In the genomic region with DNA sequence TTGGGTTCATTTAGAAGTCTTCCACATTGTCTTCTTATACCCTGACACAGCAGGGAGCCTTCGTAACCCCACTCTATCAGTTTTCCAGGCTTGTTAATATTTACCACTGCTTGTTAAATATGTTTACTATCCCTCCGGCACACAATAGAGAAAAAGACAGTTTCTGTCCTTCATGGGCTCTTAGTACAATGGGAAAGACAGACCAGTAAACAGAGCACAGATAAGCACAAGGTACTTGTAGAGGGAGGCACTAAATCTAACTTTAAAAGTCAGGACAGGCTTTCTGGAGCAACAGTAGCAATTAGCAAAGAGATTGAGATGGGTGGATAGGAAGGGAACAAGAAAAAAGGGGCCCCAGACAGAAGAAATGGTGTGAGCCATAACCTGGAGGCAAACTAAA, we compare ENCODE assay signal across 19 cellular contexts.
DNase-seq lines count a peak whose midpoint lies in the region; ATAC-seq and TF ChIP-seq lines count a peak whose summit lies in the region.
"Had no signal": no experiment of that assay in that cellular context is flagged by ENCODE, and none has a peak within 500 bp of the region (broad histone marks: within the 10 kb centered on the region; RNA-seq: fewer than 3 reads in every experiment).

No MANE protein-coding gene starts in this region.

- H3K36me3 Mint-ChIP-seq in activated T-cell treated with anti-CD3 and anti-CD28 coated beads, Interleukin-2, amount 50 U/mL, for 4 hours (ENCODE audit: insufficient read depth) = no peaks in the 10 kb centered on the region
- H3K36me3 Mint-ChIP-seq: CD14-positive monocyte had no signal

- peaks cover 3% of the 10 kb centered on the region for H3K9me3 Mint-ChIP-seq in activated T-cell treated with anti-CD3 and anti-CD28 coated beads, Interleukin-2, amount 50 U/mL, for 4 hours

- H3K27me3 ChIP-seq in hepatocyte = no peaks in the 10 kb centered on the region
- H3K27me3 ChIP-seq: MG63 had no signal

- H3K9me2 ChIP-seq in hepatocyte (replicated peaks; ENCODE audit: insufficient read depth) = no peaks in the 10 kb centered on the region

- no peak overlapping the region for H2AFZ ChIP-seq in hepatocyte

- no peaks in the 10 kb centered on the region for H3K27me3 Mint-ChIP-seq in activated T-cell treated with anti-CD3 and anti-CD28 coated beads, Interleukin-2, amount 50 U/mL, for 4 hours (ENCODE audit: low read depth)

- no peaks in the 10 kb centered on the region for H3K4me1 Mint-ChIP-seq in activated T-cell treated with anti-CD3 and anti-CD28 coated beads, Interleukin-2, amount 50 U/mL, for 4 hours (ENCODE audit: low read depth)
- H3K4me1 Mint-ChIP-seq: CD14-positive monocyte had no signal

- 40% methylated on average over 2 of the region's 2 CpGs for WGBS in hepatocyte (ENCODE audit: low lambda C conversion rate, missing lambda C conversion rate)

- no peaks in the 10 kb centered on the region for H4K20me1 ChIP-seq in hepatocyte (ENCODE audit: insufficient read depth, poor library complexity, severe bottlenecking)

- no peaks in the 10 kb centered on the region for H3K9me3 ChIP-seq in hepatocyte (ENCODE audit: low read depth)
- H3K9me3 ChIP-seq: MG63 had no signal

- no peaks in the 10 kb centered on the region for H3K4me1 ChIP-seq in hepatocyte (ENCODE audit: insufficient read depth)

- H3K4me2 ChIP-seq in hepatocyte = peak overlapping the region; percentile 19

- DNase-seq in DMS153 treated with DMSO at 0.1 percent for 48 hours (lab: John Stamatoyannopoulos, UW; ENCODE audit: unreplicated experiment) (peak; percentile 53), NCI-H146 treated with DMSO at 0.1 percent for 48 hours (lab: John Stamatoyannopoulos, UW; ENCODE audit: unreplicated experiment) (peak; percentile 34), hepatocyte (ENCODE audit: low spot score) (no peak)
- no peak for DNase-seq in activated T-cell treated with anti-CD3 and anti-CD28 coated beads, Interleukin-2, amount 50 U/mL, for 4 hours
- DNase-seq: ACHN, AML-193, COR-L47, DMS79, MG63, NCI-H1105 treated with DMSO at 0.1 percent for 48 hours, NCI-H2029, NCI-H226, NCI-H774, RPMI8226, SIG-M5 had no signal

- ATAC-seq in HG03196 (IDR thresholded peaks at IDR 0.05; ENCODE audit: unreplicated experiment) = no peak
- ATAC-seq in activated T-cell treated with anti-CD3 and anti-CD28 coated beads, Interleukin-2, amount 50 U/mL, for 4 hours = no peak
- ATAC-seq in HG02798 (IDR thresholded peaks at IDR 0.05; ENCODE audit: poor library complexity, unreplicated experiment) = no peak

- TF ChIP-seq CTCF in 22Rv1 (IDR thresholded peaks at IDR 0.05) (no peak), hepatocyte (IDR thresholded peaks at IDR 0.05; ENCODE audit: poor library complexity) (no peak)

- no peak overlapping the region for H3K4me3 Mint-ChIP-seq in activated T-cell treated with anti-CD3 and anti-CD28 coated beads, Interleukin-2, amount 50 U/mL, for 4 hours
- H3K4me3 Mint-ChIP-seq: CD14-positive monocyte had no signal

- H3K79me2 ChIP-seq in hepatocyte = no peaks in the 10 kb centered on the region

- H3K4me3 ChIP-seq in hepatocyte = no peak overlapping the region
- H3K4me3 ChIP-seq: MG63 had no signal

- H3K36me3 ChIP-seq in hepatocyte (replicated peaks; ENCODE audit: insufficient read depth, low read depth) = no peaks in the 10 kb centered on the region
- H3K36me3 ChIP-seq: MG63 had no signal

- peak overlapping the region; percentile 79 for H3K27ac ChIP-seq in 22Rv1
- H3K27ac ChIP-seq in hepatocyte = no peak overlapping the region

Comparison
In these comparisons a context has a peak if more than half of its experiments do, and no peak if none do; other contexts are left out.
1. DNase-seq: peak in DMS153 treated with DMSO at 0.1 percent for 48 hours (single experiment) and NCI-H146 treated with DMSO at 0.1 percent for 48 hours (single experiment); none in hepatocyte (single experiment) and activated T-cell treated with anti-CD3 and anti-CD28 coated beads, Interleukin-2, amount 50 U/mL, for 4 hours (single experiment).